33 cellular contexts compared by ENCODE assay signal in genomic region chr2:26633351-26633945, GRCh38. TPM values are rescaled to one million over a fixed set of nuclear protein-coding genes. Genes with fewer than 3 reads are reported as not detected.
"Had no signal": no experiment of that assay in that cellular context is flagged by ENCODE, and none has a peak within 500 bp of the region (broad histone marks: within the 10 kb centered on the region; RNA-seq: fewer than 3 reads in every experiment).

No MANE protein-coding gene starts in this region.

- H3K9me3 Mint-ChIP-seq: activated CD4-positive, alpha-beta T cell treated with anti-CD3 and anti-CD28 coated beads, Interleukin-2, amount 10 ng/mL, durations not matched to agents 24 days and 14 days; activated CD8-positive, alpha-beta T cell treated with anti-CD3 and anti-CD28 coated beads for 36 hours; activated naive CD8-positive, alpha-beta T cell treated with anti-CD3 and anti-CD28 coated beads for 36 hours; activated T-cell treated with anti-CD3 and anti-CD28 coated beads, Interleukin-2, amount 50 U/mL, for 72 hours; activated T-helper 17 cell treated with anti-CD3 and anti-CD28 coated beads, Interleukin-2, amount 50 U/mL, for 72 hours had no signal

- H3K27ac ChIP-seq: brain microvascular endothelial cell, SJCRH30, SK-N-MC had no signal

- DNase-seq: activated CD4-positive, alpha-beta T cell treated with anti-CD3 and anti-CD28 coated beads, Interleukin-2, amount 10 ng/mL, durations not matched to agents 24 days and 14 days; activated CD4-positive, alpha-beta T cell treated with anti-CD3 and anti-CD28 coated beads, Interleukin-2, amount 50 U/mL, for 4 hours; activated CD8-positive, alpha-beta T cell treated with anti-CD3 and anti-CD28 coated beads for 36 hours; activated effector memory CD4-positive, alpha-beta T cell treated with anti-CD3 and anti-CD28 coated beads, Interleukin-2, amount 50 U/mL, for 16 hours; activated naive CD4-positive, alpha-beta T cell; activated naive CD4-positive, alpha-beta T cell treated with anti-CD3 and anti-CD28 coated beads, Interleukin-2, amount 50 U/mL, for 16 hours; activated naive CD8-positive, alpha-beta T cell treated with anti-CD3 and anti-CD28 coated beads for 36 hours; activated T-cell treated with anti-CD3 and anti-CD28 coated beads, Interleukin-2, amount 50 U/mL, for 1 hour; activated T-cell treated with anti-CD3 and anti-CD28 coated beads, Interleukin-2, amount 50 U/mL, for 72 hours; amniotic stem cell; brain microvascular endothelial cell; Karpas-422; NCI-H1105; NCI-H1417 treated with DMSO at 0.1 percent for 48 hours; NCI-H187 treated with DMSO at 0.1 percent for 48 hours; NCI-H2081 treated with DMSO at 0.1 percent for 48 hours; NCI-H226; NCI-H446 treated with DMSO at 0.1 percent for 48 hours; NCI-H524; NCI-H69; SHP77; SJCRH30; T1000 had no signal

- H3K27ac Mint-ChIP-seq: activated CD4-positive, alpha-beta T cell treated with anti-CD3 and anti-CD28 coated beads, Interleukin-2, amount 10 ng/mL, durations not matched to agents 24 days and 14 days; activated CD8-positive, alpha-beta T cell treated with anti-CD3 and anti-CD28 coated beads for 36 hours; activated naive CD8-positive, alpha-beta T cell treated with anti-CD3 and anti-CD28 coated beads for 36 hours; activated T-cell treated with anti-CD3 and anti-CD28 coated beads, Interleukin-2, amount 50 U/mL, for 72 hours; activated T-helper 17 cell treated with anti-CD3 and anti-CD28 coated beads, Interleukin-2, amount 50 U/mL, for 72 hours had no signal

- ATAC-seq: activated CD8-positive, alpha-beta T cell treated with anti-CD3 and anti-CD28 coated beads for 36 hours; activated T-cell treated with anti-CD3 and anti-CD28 coated beads, Interleukin-2, amount 50 U/mL, for 72 hours; activated T-helper 17 cell treated with anti-CD3 and anti-CD28 coated beads, Interleukin-2, amount 50 U/mL, for 72 hours; Panc1 had no signal

- H3K36me3 Mint-ChIP-seq: activated naive CD8-positive, alpha-beta T cell treated with anti-CD3 and anti-CD28 coated beads for 36 hours had no signal

- H3K4me1 ChIP-seq: SJCRH30 had no signal

- H3K4me3 Mint-ChIP-seq: activated CD4-positive, alpha-beta T cell treated with anti-CD3 and anti-CD28 coated beads, Interleukin-2, amount 10 ng/mL, durations not matched to agents 24 days and 14 days; activated CD8-positive, alpha-beta T cell treated with anti-CD3 and anti-CD28 coated beads for 36 hours; activated naive CD8-positive, alpha-beta T cell treated with anti-CD3 and anti-CD28 coated beads for 36 hours; activated T-cell treated with anti-CD3 and anti-CD28 coated beads, Interleukin-2, amount 50 U/mL, for 72 hours; activated T-helper 17 cell treated with anti-CD3 and anti-CD28 coated beads, Interleukin-2, amount 50 U/mL, for 72 hours had no signal

- H3K27me3 Mint-ChIP-seq: activated CD4-positive, alpha-beta T cell treated with anti-CD3 and anti-CD28 coated beads, Interleukin-2, amount 10 ng/mL, durations not matched to agents 24 days and 14 days; activated CD8-positive, alpha-beta T cell treated with anti-CD3 and anti-CD28 coated beads for 36 hours; activated naive CD8-positive, alpha-beta T cell treated with anti-CD3 and anti-CD28 coated beads for 36 hours had no signal

- H3K36me3 ChIP-seq: brain microvascular endothelial cell, SJCRH30 had no signal

- H3K4me3 ChIP-seq: K562, SJCRH30, SK-N-MC had no signal

- H3K4me1 Mint-ChIP-seq: activated CD4-positive, alpha-beta T cell treated with anti-CD3 and anti-CD28 coated beads, Interleukin-2, amount 10 ng/mL, durations not matched to agents 24 days and 14 days; activated naive CD8-positive, alpha-beta T cell treated with anti-CD3 and anti-CD28 coated beads for 36 hours; activated T-helper 17 cell treated with anti-CD3 and anti-CD28 coated beads, Interleukin-2, amount 50 U/mL, for 72 hours had no signal

- H3K9me3 ChIP-seq: SJCRH30 had no signal

RNA-seq across cellular contexts. Expression of gene CIB4, which starts 7.7 kb away (rescaled TPM):
- total RNA-seq: activated CD4-positive, alpha-beta T cell treated with anti-CD3 and anti-CD28 coated beads, Interleukin-2, amount 10 ng/mL, durations not matched to agents 24 days and 14 days; activated CD8-positive, alpha-beta memory T cell treated with anti-CD3 and anti-CD28 coated beads for 36 hours; activated CD8-positive, alpha-beta T cell treated with anti-CD3 and anti-CD28 coated beads for 36 hours; activated naive CD8-positive, alpha-beta T cell treated with anti-CD3 and anti-CD28 coated beads for 36 hours; activated T-cell treated with anti-CD3 and anti-CD28 coated beads, Interleukin-2, amount 50 U/mL, for 72 hours; activated T-helper 17 cell treated with anti-CD3 and anti-CD28 coated beads, Interleukin-2, amount 50 U/mL, for 72 hours; K562; MCF 10A; RPMI7951; SJCRH30; T-helper 1 cell treated with Interleukin-12 subunit alpha and Interleukin-12 subunit beta and Interleukin-4 antibody, amounts not matched to agents 30 ng/mL and 1 ng/mL, for 36 hours; T-helper 2 cell treated with Interferon-gamma antibody and Interleukin-4, amounts not matched to agents 100 ng/mL and 5 ng/mL, for 36 hours had no signal
- polyA plus RNA-seq: aorta, K562 had no signal

RNA-seq across cellular contexts. Expression of gene KCNK3, which starts 59.1 kb away (rescaled TPM):
- total RNA-seq: activated CD4-positive, alpha-beta T cell treated with anti-CD3 and anti-CD28 coated beads, Interleukin-2, amount 10 ng/mL, durations not matched to agents 24 days and 14 days; activated CD8-positive, alpha-beta memory T cell treated with anti-CD3 and anti-CD28 coated beads for 36 hours; activated CD8-positive, alpha-beta T cell treated with anti-CD3 and anti-CD28 coated beads for 36 hours; activated naive CD8-positive, alpha-beta T cell treated with anti-CD3 and anti-CD28 coated beads for 36 hours; activated T-cell treated with anti-CD3 and anti-CD28 coated beads, Interleukin-2, amount 50 U/mL, for 72 hours; activated T-helper 17 cell treated with anti-CD3 and anti-CD28 coated beads, Interleukin-2, amount 50 U/mL, for 72 hours; MCF 10A; T-helper 1 cell treated with Interleukin-12 subunit alpha and Interleukin-12 subunit beta and Interleukin-4 antibody, amounts not matched to agents 30 ng/mL and 1 ng/mL, for 36 hours; T-helper 2 cell treated with Interferon-gamma antibody and Interleukin-4, amounts not matched to agents 100 ng/mL and 5 ng/mL, for 36 hours had no signal
